8 cellular contexts compared by ENCODE assay signal in the genomic region with DNA sequence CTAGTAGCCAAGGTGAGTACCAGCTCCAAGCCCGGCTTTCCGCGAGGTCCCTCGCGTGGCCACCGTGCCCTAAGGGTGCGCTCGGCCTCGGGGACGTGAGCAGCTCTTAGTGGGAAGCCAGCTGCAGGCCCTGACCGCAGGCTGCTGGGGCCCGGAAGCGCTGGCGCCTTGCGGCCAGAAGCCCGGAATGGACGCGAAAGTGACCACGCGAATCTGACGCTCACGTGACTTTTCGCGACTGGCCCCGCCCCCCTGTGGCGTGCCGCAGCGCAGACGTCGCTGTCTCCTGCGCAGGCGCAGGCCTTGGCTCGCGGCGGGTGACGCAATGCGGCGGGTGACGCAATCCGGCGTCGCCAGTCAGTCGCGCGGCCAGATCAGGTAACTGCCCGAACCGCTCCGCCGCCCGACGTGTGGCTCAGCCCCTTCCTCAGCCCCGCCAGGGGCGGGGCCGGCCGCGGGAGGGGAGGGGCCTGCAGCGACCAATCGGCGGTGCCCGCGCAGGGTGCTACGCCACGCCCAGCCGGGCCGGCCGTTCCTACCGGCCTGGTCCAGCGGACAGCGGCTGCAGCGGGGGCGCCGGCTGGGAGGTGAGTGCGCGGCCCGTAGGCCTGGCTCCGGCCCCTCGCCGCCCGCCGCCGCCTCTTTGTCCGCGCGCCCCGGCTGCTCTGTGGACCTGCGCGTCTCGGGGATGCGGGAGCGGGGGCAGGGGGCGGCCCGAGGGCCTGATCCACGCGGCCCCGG. TPM values are rescaled to one million over a fixed set of nuclear protein-coding genes. Genes with fewer than 3 reads are reported as not detected.
A peak's percentile ranks its signal among the peaks of the same experiment; 100 is the strongest.
DNase-seq lines count a peak whose midpoint lies in the region; ATAC-seq and TF ChIP-seq lines count a peak whose summit lies in the region.

A gene (plus strand): TSS at position 532 of the 741 bp plus-strand sequence. CDS start 2,202 bp downstream, outside the sequence.

- H3K4me1 ChIP-seq in Loucy (ENCODE audit: insufficient read depth, low read length, poor library complexity, severe bottlenecking): peaks cover 58% of the 10 kb centered on the region
- peaks cover 20% of the 10 kb centered on the region for H3K4me1 ChIP-seq in RWPE2 (ENCODE audit: insufficient read depth, poor library complexity, severe bottlenecking)

- TF ChIP-seq CTCF in Loucy (conservative IDR thresholded peaks at IDR 0.05; ENCODE audit: low read length) (0 out of 2 replicates have a peak, but pooled peaks have one; percentile 21), RWPE2 (IDR thresholded peaks at IDR 0.05; ENCODE audit: poor library complexity, severe bottlenecking) (no peak), fibroblast of mammary gland (conservative IDR thresholded peaks at IDR 0.05; ENCODE audit: control insufficient read depth, insufficient read depth, low read depth, low read length) (no peak), natural killer cell (IDR thresholded peaks at IDR 0.05) (no peak)

- peaks cover 34% of the 10 kb centered on the region for H4K20me1 ChIP-seq in Loucy (ENCODE audit: insufficient read depth, low read length, poor library complexity, severe bottlenecking)

- H3K27ac ChIP-seq in RWPE2 (ENCODE audit: poor library complexity, severe bottlenecking): peak within 1 kb of the TSS; percentile 86

- H3K9me3 ChIP-seq in Loucy (ENCODE audit: insufficient read depth, low read depth, low read length) (no peaks in the 10 kb centered on the region), RWPE2 (ENCODE audit: severe bottlenecking) (no peaks in the 10 kb centered on the region)

- peak within 1 kb of the TSS; percentile 95 for H3K4me3 Mint-ChIP-seq in activated T-helper 2 cell treated with anti-CD3 and anti-CD28 coated beads, Interferon-gamma antibody, Interleukin-2, Interleukin-4, amounts not matched to agents 10 μg/mL and 5 μg/mL and 100 μg/mL, durations not matched to agents 14 hours and 24 hours and 36 hours (ENCODE audit: low read depth)
- peak within 1 kb of the TSS; percentile 98 for H3K4me3 Mint-ChIP-seq in natural killer cell

- DNase-seq in ELF-1 (ENCODE audit: low read depth, low spot score) (peak; percentile 99), H7 (peak; percentile 99), RWPE2 (ENCODE audit: low spot score) (peak; percentile 98), fibroblast of mammary gland (ENCODE audit: low read depth) (peak; percentile 97), natural killer cell (peak; percentile 99)
- peak; percentile 98 for DNase-seq in activated T-helper 2 cell treated with anti-CD3 and anti-CD28 coated beads, Interferon-gamma antibody, Interleukin-2, Interleukin-4, amounts not matched to agents 10 μg/mL and 5 μg/mL and 100 μg/mL, durations not matched to agents 14 hours and 24 hours and 36 hours (ENCODE audit: low spot score)
- DNase-seq in stimulated activated naive CD4-positive, alpha-beta T cell (lab: John Stamatoyannopoulos, UW): peak; percentile 96 to 98 (median 96)

- no peaks in the 10 kb centered on the region for H3K9me3 Mint-ChIP-seq in activated T-helper 2 cell treated with anti-CD3 and anti-CD28 coated beads, Interferon-gamma antibody, Interleukin-2, Interleukin-4, amounts not matched to agents 10 μg/mL and 5 μg/mL and 100 μg/mL, durations not matched to agents 14 hours and 24 hours and 36 hours
- no peaks in the 10 kb centered on the region for H3K9me3 Mint-ChIP-seq in natural killer cell

- H3K36me3 Mint-ChIP-seq in activated T-helper 2 cell treated with anti-CD3 and anti-CD28 coated beads, Interferon-gamma antibody, Interleukin-2, Interleukin-4, amounts not matched to agents 10 μg/mL and 5 μg/mL and 100 μg/mL, durations not matched to agents 14 hours and 24 hours and 36 hours (ENCODE audit: low read depth): peaks cover 31% of the 10 kb centered on the region
- H3K36me3 Mint-ChIP-seq in natural killer cell: peaks cover 11% of the 10 kb centered on the region

- no peaks in the 10 kb centered on the region for H3K27me3 Mint-ChIP-seq in activated T-helper 2 cell treated with anti-CD3 and anti-CD28 coated beads, Interferon-gamma antibody, Interleukin-2, Interleukin-4, amounts not matched to agents 10 μg/mL and 5 μg/mL and 100 μg/mL, durations not matched to agents 14 hours and 24 hours and 36 hours (ENCODE audit: low read depth)
- H3K27me3 Mint-ChIP-seq in natural killer cell (ENCODE audit: low read depth in 2 of 2): no peaks in the 10 kb centered on the region

- ATAC-seq in RWPE2 (ENCODE audit: low read depth) (peak; percentile 71), natural killer cell (peak; percentile 75 to 91 (median 77))

- H3K36me3 ChIP-seq in H7 (replicated peaks; ENCODE audit: control insufficient read depth, insufficient read depth, low read length) (peaks cover 2% of the 10 kb centered on the region), Loucy (ENCODE audit: insufficient read depth, low read length) (no peaks in the 10 kb centered on the region), RWPE2 (ENCODE audit: low read depth) (peaks cover 25% of the 10 kb centered on the region)

- intact Hi-C loops in activated T-helper 2 cell treated with anti-CD3 and anti-CD28 coated beads, Interferon-gamma antibody, Interleukin-2, Interleukin-4, amounts not matched to agents 10 μg/mL and 5 μg/mL and 100 μg/mL, durations not matched to agents 14 hours and 24 hours and 36 hours (cut with micrococcal nuclease): loop anchor here (1.0 kb wide), 2 partner anchors 37 to 59 kb away; a partner anchor contains a TSS
- intact Hi-C loops in natural killer cell (cut with micrococcal nuclease): loop anchor here (1.0 to 10.0 kb wide), 3 partner anchors 12 to 1593 kb away; a partner anchor contains a TSS

- peaks cover 50% of the 10 kb centered on the region for H3K4me1 Mint-ChIP-seq in activated T-helper 2 cell treated with anti-CD3 and anti-CD28 coated beads, Interferon-gamma antibody, Interleukin-2, Interleukin-4, amounts not matched to agents 10 μg/mL and 5 μg/mL and 100 μg/mL, durations not matched to agents 14 hours and 24 hours and 36 hours (ENCODE audit: low read depth)
- H3K4me1 Mint-ChIP-seq in natural killer cell: peaks cover 55 to 64% of the 10 kb centered on the region in 2 donors

- H3K4me3 ChIP-seq in H7 (ENCODE audit: insufficient read depth, low read depth, low read length): peak within 1 kb of the TSS; percentile 89
- H3K4me3 ChIP-seq in Loucy (ENCODE audit: low read length, poor library complexity, severe bottlenecking): peak within 1 kb of the TSS; percentile 89
- H3K4me3 ChIP-seq in RWPE2 (ENCODE audit: severe bottlenecking): peak within 1 kb of the TSS; percentile 74
- H3K4me3 ChIP-seq in fibroblast of mammary gland (ENCODE audit: control insufficient read depth, low read depth, low read length): peak within 1 kb of the TSS; percentile 76

- peaks cover 54% of the 10 kb centered on the region for H3K79me2 ChIP-seq in Loucy (ENCODE audit: insufficient read depth, low read length)

- peak within 1 kb of the TSS; percentile 89 for H2AFZ ChIP-seq in Loucy (ENCODE audit: low read length)

- H3K27me3 ChIP-seq in H7 (ENCODE audit: control insufficient read depth, insufficient read depth, low read length): no peaks in the 10 kb centered on the region
- no peaks in the 10 kb centered on the region for H3K27me3 ChIP-seq in Loucy (ENCODE audit: insufficient read depth, low read length, poor library complexity, severe bottlenecking)
- H3K27me3 ChIP-seq in RWPE2 (ENCODE audit: insufficient read depth, poor library complexity, severe bottlenecking): no peaks in the 10 kb centered on the region

- peaks cover 3% of the 10 kb centered on the region; the same call in 1 of the 2 replicates for H3F3A ChIP-seq in Loucy (ENCODE audit: low read depth)

- H3K4me2 ChIP-seq in Loucy (ENCODE audit: low read depth, low read length, poor library complexity, severe bottlenecking): peak within 1 kb of the TSS; percentile 94

- peak within 1 kb of the TSS; percentile 91 for H3K9ac ChIP-seq in Loucy (ENCODE audit: low read depth, low read length, poor library complexity, severe bottlenecking)

- H3K9me2 ChIP-seq in Loucy (replicated peaks; ENCODE audit: low read depth, low read length): no peaks in the 10 kb centered on the region

- peak within 1 kb of the TSS; percentile 92 for H3K27ac Mint-ChIP-seq in activated T-helper 2 cell treated with anti-CD3 and anti-CD28 coated beads, Interferon-gamma antibody, Interleukin-2, Interleukin-4, amounts not matched to agents 10 μg/mL and 5 μg/mL and 100 μg/mL, durations not matched to agents 14 hours and 24 hours and 36 hours
- H3K27ac Mint-ChIP-seq in natural killer cell: peak within 1 kb of the TSS; percentile 98

RNA-seq across cellular contexts. Expression of the gene that starts here (rescaled TPM):
- total RNA-seq in H7 (2014; rRNA removed; shearing (Covaris generic)): 8.8 and 16.0 TPM in 2 replicates
- total RNA-seq in activated T-helper 2 cell treated with anti-CD3 and anti-CD28 coated beads, Interferon-gamma antibody, Interleukin-2, Interleukin-4, amounts not matched to agents 10 μg/mL and 5 μg/mL and 100 μg/mL, durations not matched to agents 14 hours and 24 hours and 36 hours: 9.6 and 13.2 TPM in 2 replicates
- 10 to 100 TPM; 45.1 to 56.6 (median 45.9) TPM for total RNA-seq in natural killer cell

Comparison
In these comparisons a context has a peak if more than half of its experiments do, and no peak if none do; other contexts are left out.
1. Peak in every context shown above with its lines: DNase-seq, ATAC-seq, H3K4me3 ChIP-seq and H3K27ac ChIP-seq.